17 cellular contexts compared by ENCODE assay signal in the genomic region with DNA sequence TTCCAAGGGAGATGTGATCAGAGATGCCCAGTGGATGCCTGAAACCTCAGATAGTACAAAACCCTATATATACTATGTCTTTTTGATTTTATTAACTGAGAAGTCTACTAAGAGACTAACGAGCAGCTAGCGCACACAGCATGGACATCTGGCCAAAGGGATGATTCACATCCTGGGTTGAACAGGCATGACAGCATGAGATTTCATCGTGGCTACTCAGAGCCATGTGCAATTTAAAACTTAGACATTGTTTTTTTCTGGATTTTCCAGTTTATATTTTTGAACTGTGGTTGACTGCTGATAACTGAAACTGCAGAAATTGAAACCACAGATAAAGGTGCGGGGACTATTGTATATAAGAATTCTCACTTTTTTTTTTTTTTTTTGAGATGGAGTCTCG.
DNase-seq lines count a peak whose midpoint lies in the region; ATAC-seq, FAIRE-seq and TF ChIP-seq lines count a peak whose summit lies in the region.
"Had no signal": no experiment of that assay in that cellular context is flagged by ENCODE, and none has a peak within 500 bp of the region (broad histone marks: within the 10 kb centered on the region; RNA-seq: fewer than 3 reads in every experiment).

No MANE protein-coding gene starts in this region.

- in situ Hi-C loops in brain microvascular endothelial cell (cut with HindIII; ENCODE audit: low pct_ligation_motif_present, low sequenced_read_pairs) (no loop called here), HepG2 (cut with HindIII; ENCODE audit: extremely low pct_ligation_motif_present, low pct_unique_long_range_greater_than_20kb) (no loop called here)

- WGBS in HepG2 (ENCODE audit: low lambda C conversion rate): 40% methylated on average over 5 of the region's 5 CpGs

- H3K4me1 ChIP-seq in PC-3 (ENCODE audit: insufficient read depth, low read length) (no peaks in the 10 kb centered on the region; the same call in 1 of the 2 replicates), HepG2 (ENCODE audit: insufficient read depth, low read length) (no peaks in the 10 kb centered on the region)
- H3K4me1 ChIP-seq: vagina had no signal

- TF ChIP-seq EP300 in HepG2 (IDR thresholded peaks at IDR 0.05; ENCODE audit: low read depth in 2 of 2, low read length in 2 of 2) (no peak), HepG2 (CRISPR knock-in tag; IDR thresholded peaks at IDR 0.05; ENCODE audit: borderline replicate concordance) (no peak)

- no peak for TF ChIP-seq POLR2A in HepG2 (IDR thresholded peaks at IDR 0.05; ENCODE audit: insufficient read depth in 1 of 2, low read depth in 2 of 2, low read length in 2 of 2)

- CTCF ChIA-PET in PC-3 (lab: Charles Lee): no interaction called here
- CTCF ChIA-PET in HepG2 (lab: Yijun Ruan, JAX; ENCODE audit: low intra/inter-chr PET ratio, low total read pairs): no interaction called here

- no peaks in the 10 kb centered on the region for H3K9me2 ChIP-seq in PC-3 (replicated peaks; ENCODE audit: low read length)

- H3K27me3 ChIP-seq in PC-3 (ENCODE audit: low read length): no peaks in the 10 kb centered on the region
- no peaks in the 10 kb centered on the region for H3K27me3 ChIP-seq in brain microvascular endothelial cell (replicated peaks)
- no peaks in the 10 kb centered on the region for H3K27me3 ChIP-seq in kidney epithelial cell (ENCODE audit: control insufficient read depth, insufficient read depth, low read length)
- no peaks in the 10 kb centered on the region for H3K27me3 ChIP-seq in HepG2 (ENCODE audit: control insufficient read depth in 1 of 2, insufficient read depth in 2 of 2, low read length in 2 of 2)
- H3K27me3 ChIP-seq: cardiac muscle cell, vagina had no signal

- H4K20me1 ChIP-seq in PC-3 (ENCODE audit: low read length) (no peaks in the 10 kb centered on the region), HepG2 (ENCODE audit: insufficient read depth, low read length) (no peaks in the 10 kb centered on the region)

- H2AFZ ChIP-seq in PC-3 (ENCODE audit: low read length): no peak overlapping the region
- H2AFZ ChIP-seq in HepG2 (ENCODE audit: low read length): no peak overlapping the region

- H3K27ac ChIP-seq in PC-3 (ENCODE audit: low read length) (no peak overlapping the region), brain microvascular endothelial cell (peak overlapping the region; percentile 38), HepG2 (ENCODE audit: extremely low read length, insufficient read depth, low read length) (no peak overlapping the region)
- H3K27ac ChIP-seq: cardiac muscle cell, vagina had no signal

- peak; percentile 77 for DNase-seq in H4 (ENCODE audit: low spot score)
- DNase-seq in PC-3: peak; percentile 66
- DNase-seq in brain microvascular endothelial cell: peak; percentile 80
- peak; percentile 52 for DNase-seq in kidney epithelial cell (ENCODE audit: low read depth)
- DNase-seq in HepG2 (ENCODE audit: low spot score): no peak
- no peak for DNase-seq in stimulated activated CD4-positive, alpha-beta T cell treated with anti-CD3 and anti-CD28 coated beads, Interleukin-12 subunit alpha, Interleukin-12 subunit beta, amount 100 ng/mL, for 4 hours
- DNase-seq in frontal cortex (ENCODE audit: low spot score in 2 of 2): no peak
- no peak for DNase-seq in SHP77 treated with DMSO at 0.1 percent for 48 hours (lab: John Stamatoyannopoulos, UW)
- DNase-seq: activated B cell treated with CpG ODN at 0.5 μM for 24 hours; activated naive CD4-positive, alpha-beta T cell treated with Interleukin-2 at 50 U/mL for 16 hours; NCI-H1417; NCI-H2227 treated with DMSO at 0.1 percent for 48 hours; small intestine; stimulated activated naive CD8-positive, alpha-beta T cell treated with anti-CD3 and anti-CD28 coated beads, Interleukin-15, Interleukin-2, amounts not matched to agents 100 U/mL and 50 U/mL, for 24 hours had no signal

- H3K4me2 ChIP-seq in PC-3 (ENCODE audit: low read length) (no peak overlapping the region), HepG2 (ENCODE audit: low read depth, low read length) (no peak overlapping the region)

- no TSS peak for BruUV-seq in PC-3 (replicated peaks; lab: Mats Ljungman, UMichigan)
- BruUV-seq in HepG2 (replicated peaks; lab: Mats Ljungman, UMichigan): no TSS peak

- TF ChIP-seq CTCF in PC-3 (conservative IDR thresholded peaks at IDR 0.05; ENCODE audit: low read depth, low read length) (no peak), brain microvascular endothelial cell (IDR thresholded peaks at IDR 0.05; ENCODE audit: low read depth, low read length, missing control alignments) (no peak), kidney epithelial cell (IDR thresholded peaks at IDR 0.05; ENCODE audit: insufficient read depth, low read length, poor library complexity, severe bottlenecking) (no peak), HepG2 (CRISPR knock-in tag; IDR thresholded peaks at IDR 0.05) (no peak)

- H3K9ac ChIP-seq in PC-3 (ENCODE audit: low read length): no peak overlapping the region
- no peak overlapping the region for H3K9ac ChIP-seq in HepG2 (ENCODE audit: insufficient read depth, low read depth, low read length)

- H3K36me3 ChIP-seq in PC-3 (ENCODE audit: low read depth, low read length): no peaks in the 10 kb centered on the region
- H3K36me3 ChIP-seq in brain microvascular endothelial cell (replicated peaks): no peaks in the 10 kb centered on the region
- no peaks in the 10 kb centered on the region for H3K36me3 ChIP-seq in kidney epithelial cell (ENCODE audit: control insufficient read depth, insufficient read depth, low read length)
- H3K36me3 ChIP-seq in HepG2 (replicated peaks in 1 of 2; ENCODE audit: control insufficient read depth in 1 of 2, insufficient read depth in 2 of 2, low read length in 2 of 2): no peaks in the 10 kb centered on the region
- H3K36me3 ChIP-seq: cardiac muscle cell, vagina had no signal

- no peaks in the 10 kb centered on the region for H3F3A ChIP-seq in PC-3 (ENCODE audit: low read length, unreplicated experiment)

- H3K9me3 ChIP-seq in PC-3 (ENCODE audit: low read length) (no peaks in the 10 kb centered on the region), HepG2 (ENCODE audit: low read length) (0 out of 2 replicates have a peak, but pooled peaks cover 6% of the 10 kb centered on the region)
- H3K9me3 ChIP-seq: vagina had no signal

- TF ChIP-seq RAD21 in HepG2 (CRISPR knock-in tag; IDR thresholded peaks at IDR 0.05): no peak

- intact Hi-C loops in PC-3 (cut with micrococcal nuclease) (no loop called here), HepG2 (cut with micrococcal nuclease; ENCODE audit: unreplicated experiment) (no loop called here)

- no peak for FAIRE-seq in HepG2 (lab: Jason Lieb, UNC)
- FAIRE-seq in frontal cortex (lab: Jason Lieb, UNC): no peak
- FAIRE-seq: islet of Langerhans, small intestine had no signal

- POLR2A ChIA-PET in PC-3 (lab: Charles Lee; ENCODE audit: unreplicated experiment) (no interaction called here), HepG2 (lab: Yijun Ruan, JAX) (no interaction called here)

- H3K4me3 ChIP-seq in PC-3 (ENCODE audit: low read length): no peak overlapping the region
- no peak overlapping the region for H3K4me3 ChIP-seq in brain microvascular endothelial cell (ENCODE audit: low read depth, low read length)
- no peak overlapping the region for H3K4me3 ChIP-seq in kidney epithelial cell (ENCODE audit: low read depth, low read length)
- no peak overlapping the region for H3K4me3 ChIP-seq in HepG2 (replicated peaks in 1 of 3; ENCODE audit: insufficient read depth in 1 of 3, low read depth in 2 of 3, low read length in 3 of 3)
- H3K4me3 ChIP-seq: cardiac muscle cell, vagina had no signal

- ATAC-seq in PC-3: peak; percentile 75
- ATAC-seq in HepG2: no peak
- ATAC-seq: stimulated activated naive CD8-positive, alpha-beta T cell treated with anti-CD3 and anti-CD28 coated beads, Interleukin-15, Interleukin-2, amounts not matched to agents 100 U/mL and 50 U/mL, for 24 hours had no signal

- H3K79me2 ChIP-seq in PC-3 (ENCODE audit: low read length): no peaks in the 10 kb centered on the region
- no peaks in the 10 kb centered on the region for H3K79me2 ChIP-seq in HepG2 (ENCODE audit: insufficient read depth, low read length)

TF ChIP-seq in HepG2, 621 proteins besides CTCF, POLR2A, EP300 and RAD21:
- TF ChIP-seq ETV6 (CRISPR knock-in tag; conservative IDR thresholded peaks at IDR 0.05): no peak
TF ChIP-seq in HepG2: peak in this region for 0.

Comparison
In these comparisons a context has a peak if more than half of its experiments do, and no peak if none do; other contexts are left out.
1. DNase-seq: peak in H4 (single experiment), PC-3 (single experiment), brain microvascular endothelial cell (single experiment) and kidney epithelial cell (single experiment); none in HepG2 (single experiment), stimulated activated CD4-positive, alpha-beta T cell treated with anti-CD3 and anti-CD28 coated beads, Interleukin-12 subunit alpha, Interleukin-12 subunit beta, amount 100 ng/mL, for 4 hours (single experiment), frontal cortex (0 of 2) and SHP77 treated with DMSO at 0.1 percent for 48 hours (single experiment).